Comparison of ENCODE assay signal across 11 cellular contexts in genomic region chrX:6184900-6185515, GRCh38. TPM values are rescaled to one million over a fixed set of nuclear protein-coding genes. Genes with fewer than 3 reads are reported as not detected.
DNase-seq lines count a peak whose midpoint lies in the region; ATAC-seq and TF ChIP-seq lines count a peak whose summit lies in the region.
"Had no signal": no experiment of that assay in that cellular context is flagged by ENCODE, and none has a peak within 500 bp of the region (broad histone marks: within the 10 kb centered on the region; RNA-seq: fewer than 3 reads in every experiment).

No MANE protein-coding gene starts in this region.

- peak; percentile 0 for DNase-seq in HT1080 (ENCODE audit: low read depth)
- no peak for DNase-seq in memory B cell (ENCODE audit: low spot score in 2 of 2)
- no peak for DNase-seq in stimulated activated CD8-positive, alpha-beta memory T cell treated with anti-CD3 and anti-CD28 coated beads, Interleukin-4, amount 100 ng/mL, for 48 hours
- DNase-seq in SKM-1 treated with dmso at 0.1 percent for 144 hours (lab: John Stamatoyannopoulos, UW; ENCODE audit: unreplicated experiment) = no peak
- DNase-seq in WERI-Rb-1 = no peak
- DNase-seq in activated CD4-positive, CD25-positive, alpha-beta regulatory T cell (lab: John Stamatoyannopoulos, UW) = no peak
- DNase-seq: lower lobe of right lung had no signal

- no peaks in the 10 kb centered on the region for H3K4me1 Mint-ChIP-seq in memory B cell
- H3K4me1 Mint-ChIP-seq: IgD-negative memory B cell had no signal

- peaks cover 3% of the 10 kb centered on the region for H3K9me3 Mint-ChIP-seq in memory B cell
- H3K9me3 Mint-ChIP-seq: IgD-negative memory B cell, type B pancreatic cell had no signal

- H3K9me3 ChIP-seq in WERI-Rb-1 (ENCODE audit: severe bottlenecking) = no peaks in the 10 kb centered on the region
- H3K9me3 ChIP-seq: lower lobe of right lung had no signal

- H3K27ac ChIP-seq in WERI-Rb-1 = no peak overlapping the region
- H3K27ac ChIP-seq: lower lobe of right lung had no signal

- H3K27me3 Mint-ChIP-seq in memory B cell = peaks cover 4% of the 10 kb centered on the region
- H3K27me3 Mint-ChIP-seq: IgD-negative memory B cell, type B pancreatic cell had no signal

- no peak for TF ChIP-seq CTCF in WERI-Rb-1 (IDR thresholded peaks at IDR 0.05; ENCODE audit: low read depth, low read length)

- ATAC-seq in GM19023 (IDR thresholded peaks at IDR 0.05; ENCODE audit: unreplicated experiment) = peak; percentile 96
- ATAC-seq in HG02588 (IDR thresholded peaks at IDR 0.05; ENCODE audit: unreplicated experiment) = peak; percentile 99
- peak; percentile 54 for ATAC-seq in memory B cell (ENCODE audit: low read depth)
- ATAC-seq: lower lobe of right lung had no signal

- H3K4me3 Mint-ChIP-seq in memory B cell = no peak overlapping the region
- H3K4me3 Mint-ChIP-seq: IgD-negative memory B cell, type B pancreatic cell had no signal

- no peak overlapping the region for H3K27ac Mint-ChIP-seq in memory B cell
- H3K27ac Mint-ChIP-seq: IgD-negative memory B cell, type B pancreatic cell had no signal

- H3K36me3 ChIP-seq in WERI-Rb-1 = no peaks in the 10 kb centered on the region
- H3K36me3 ChIP-seq: lower lobe of right lung had no signal

- no peaks in the 10 kb centered on the region for H3K36me3 Mint-ChIP-seq in memory B cell
- H3K36me3 Mint-ChIP-seq: IgD-negative memory B cell had no signal

- no peak overlapping the region for H3K4me3 ChIP-seq in WERI-Rb-1 (ENCODE audit: low read depth, low read length)
- H3K4me3 ChIP-seq: lower lobe of right lung had no signal

- peaks cover 24% of the 10 kb centered on the region for H3K27me3 ChIP-seq in WERI-Rb-1 (ENCODE audit: insufficient read depth, low read depth, severe bottlenecking)

RNA-seq across cellular contexts. Expression of gene NLGN4X, which starts 43.7 kb away (rescaled TPM):
- 0.06 TPM in 1 of 2 replicates, not detected in the other for total RNA-seq in HT1080 (2014; rRNA removed; shearing (Covaris generic))
- 0.02 TPM in 1 of 2 replicates, not detected in the other for polyA plus RNA-seq in HT1080 (2015; cell fraction: cytosol; rRNA removed)
- 0.02 and 0.03 TPM in 2 replicates for polyA plus RNA-seq in HT1080 (2015; cell fraction: nucleus; rRNA removed)
- polyA plus RNA-seq: IgD-negative memory B cell had no signal
